Comparison of ENCODE assay signal across 19 cellular contexts in genomic region chr11:71355266-71355665, GRCh38.
"Had no signal": no experiment of that assay in that cellular context is flagged by ENCODE, and none has a peak within 500 bp of the region (broad histone marks: within the 10 kb centered on the region; RNA-seq: fewer than 3 reads in every experiment).

No MANE protein-coding gene starts in this region.

- H3K9me3 ChIP-seq: esophagus muscularis mucosa, pancreas, upper lobe of right lung had no signal

- H3K27me3 ChIP-seq: pancreas, upper lobe of right lung had no signal

- FAIRE-seq: keratinocyte, pancreas had no signal

- ATAC-seq: left ventricle myocardium superior; naive thymus-derived CD8-positive, alpha-beta T cell; pancreas; sciatic nerve; stimulated activated memory B cell treated with anti-CD40 and anti-IgM and Interleukin-4, amounts not matched to agents 10 μg/mL and 1 μg/mL and 100 μg/mL, for 72 hours; upper lobe of right lung had no signal

- DNase-seq: activated CD4-positive, alpha-beta T cell treated with anti-CD3 and anti-CD28 coated beads for 1 hour; activated naive CD4-positive, alpha-beta T cell; activated naive CD8-positive, alpha-beta T cell treated with anti-CD3 and anti-CD28 coated beads, Interleukin-2, amount 10 ng/mL, durations not matched to agents 7 days and 5 days; amygdala; cortex of kidney; foreskin melanocyte; hypothalamus; left ventricle myocardium superior; naive thymus-derived CD8-positive, alpha-beta T cell; pancreas; stimulated activated CD4-positive, alpha-beta T cell treated with anti-CD3 and anti-CD28 coated beads, Interleukin-4, amount 100 ng/mL, for 4 hours; SW 1271; T-helper 2 cell; upper lobe of right lung had no signal

- H3K4me1 ChIP-seq: esophagus muscularis mucosa, pancreas, upper lobe of right lung had no signal

- H3K4me3 ChIP-seq: esophagus muscularis mucosa, pancreas, upper lobe of right lung had no signal

- H3K36me3 ChIP-seq: esophagus muscularis mucosa, pancreas, upper lobe of right lung had no signal

- H3K27ac ChIP-seq: esophagus muscularis mucosa, pancreas, upper lobe of right lung, VCaP had no signal
